ENCODE assay signal across 11 cellular contexts in genomic region chr3:73547427-73548036, GRCh38.
DNase-seq lines count a peak whose midpoint lies in the region; ATAC-seq and TF ChIP-seq lines count a peak whose summit lies in the region.
"Had no signal": no experiment of that assay in that cellular context is flagged by ENCODE, and none has a peak within 500 bp of the region (broad histone marks: within the 10 kb centered on the region; RNA-seq: fewer than 3 reads in every experiment).

No MANE protein-coding gene starts in this region.

- TF ChIP-seq EP300 in SK-N-SH (IDR thresholded peaks at IDR 0.05; ENCODE audit: borderline replicate concordance in 1 of 2, low read depth in 1 of 2, low read length in 1 of 2): peak in 1 of 2 experiments; percentile 81; a peak in 2 of 4 replicates

- H3K4me3 ChIP-seq in SK-N-SH (ENCODE audit: low read depth in 2 of 2, low read length in 1 of 2): no peak overlapping the region
- H3K4me3 ChIP-seq in effector memory CD4-positive, alpha-beta T cell (ENCODE audit: insufficient read depth, low read depth, low read length, poor library complexity, severe bottlenecking): no peak overlapping the region

- no peaks in the 10 kb centered on the region for H4K20me1 ChIP-seq in SK-N-SH (ENCODE audit: insufficient read depth)

- DNase-seq in AG08395 (ENCODE audit: low spot score): peak; percentile 82
- DNase-seq in SK-N-SH: no peak
- peak; percentile 97 for DNase-seq in fibroblast of gingiva (ENCODE audit: low read depth)
- no peak for DNase-seq in osteocyte (ENCODE audit: extremely low spot score, unreplicated experiment)
- no peak for DNase-seq in NCI-H446 (lab: John Stamatoyannopoulos, UW)
- no peak for DNase-seq in effector memory CD4-positive, alpha-beta T cell
- DNase-seq: activated CD8-positive, alpha-beta memory T cell treated with anti-CD3 and anti-CD28 coated beads, Interleukin-2, amount 50 U/mL, for 48 hours; foreskin melanocyte had no signal

- H3K4me1 ChIP-seq in SK-N-SH (ENCODE audit: control insufficient read depth in 1 of 2, insufficient read depth in 2 of 2, low read depth in 1 of 2, low read length in 1 of 2): peaks cover 20 to 39% of the 10 kb centered on the region in 2 experiments
- H3K4me1 ChIP-seq in effector memory CD4-positive, alpha-beta T cell (ENCODE audit: control insufficient read depth, insufficient read depth, low read length, poor library complexity, severe bottlenecking): no peaks in the 10 kb centered on the region

- H3K9me3 ChIP-seq in SK-N-SH: no peaks in the 10 kb centered on the region
- H3K9me3 ChIP-seq in effector memory CD4-positive, alpha-beta T cell (ENCODE audit: control insufficient read depth, low read length): no peaks in the 10 kb centered on the region

- H3F3A ChIP-seq in SK-N-SH (replicated peaks; ENCODE audit: insufficient read depth): peaks cover 41% of the 10 kb centered on the region

- H3K4me2 ChIP-seq in SK-N-SH: peak overlapping the region; percentile 82

- H3K4me3 Mint-ChIP-seq in osteocyte (ENCODE audit: unreplicated experiment): no peak overlapping the region
- H3K4me3 Mint-ChIP-seq: neural crest cell had no signal

- no peak for TF ChIP-seq RAD21 in SK-N-SH (IDR thresholded peaks at IDR 0.05; ENCODE audit: low read length)

- no peaks in the 10 kb centered on the region for H3K27me3 ChIP-seq in SK-N-SH (ENCODE audit: insufficient read depth)
- H3K27me3 ChIP-seq in effector memory CD4-positive, alpha-beta T cell (replicated peaks; ENCODE audit: control insufficient read depth, insufficient read depth, low read length, poor library complexity, severe bottlenecking): no peaks in the 10 kb centered on the region

- WGBS in SK-N-SH (ENCODE audit: low lambda C conversion rate): 55% methylated on average over 6 of the region's 6 CpGs

- TF ChIP-seq CTCF in SK-N-SH (IDR thresholded peaks at IDR 0.05) (no peak), osteocyte (IDR thresholded peaks at IDR 0.05) (no peak)

- H3K9ac ChIP-seq in SK-N-SH: peak overlapping the region; percentile 57

- H3K36me3 Mint-ChIP-seq in osteocyte (ENCODE audit: unreplicated experiment): peaks cover 8% of the 10 kb centered on the region

- POLR2A ChIA-PET in SK-N-SH (lab: Yijun Ruan, JAX): no interaction called here

- H3K27me3 Mint-ChIP-seq in osteocyte (ENCODE audit: unreplicated experiment): no peaks in the 10 kb centered on the region

- peak overlapping the region; percentile 71; the same call in 1 of the 2 replicates for H2AFZ ChIP-seq in SK-N-SH (ENCODE audit: low read depth)

- H3K36me3 ChIP-seq in SK-N-SH (replicated peaks in 1 of 2; ENCODE audit: control insufficient read depth in 1 of 2, insufficient read depth in 2 of 2, low read length in 1 of 2): peaks cover 0 to 10% of the 10 kb centered on the region in 2 experiments
- H3K36me3 ChIP-seq in effector memory CD4-positive, alpha-beta T cell (ENCODE audit: control insufficient read depth, insufficient read depth, low read length): no peaks in the 10 kb centered on the region

- no peak for ATAC-seq in GM18858 (IDR thresholded peaks at IDR 0.05; ENCODE audit: unreplicated experiment)
- ATAC-seq in HG03280 (IDR thresholded peaks at IDR 0.05; ENCODE audit: unreplicated experiment): no peak

- peak overlapping the region; percentile 71 for H3K27ac Mint-ChIP-seq in osteocyte (ENCODE audit: unreplicated experiment)

- peak overlapping the region; percentile 88 to 95 for H3K27ac ChIP-seq in SK-N-SH (ENCODE audit: low read depth in 2 of 2, low read length in 1 of 2)
- H3K27ac ChIP-seq in effector memory CD4-positive, alpha-beta T cell (ENCODE audit: insufficient read depth, low read length, poor library complexity, severe bottlenecking): no peak overlapping the region

- CTCF ChIA-PET in SK-N-SH (lab: Yijun Ruan, JAX): interaction anchor here (0.6 to 2.1 kb wide), 6 partner anchors 39 to 1645 kb away, joined by 3 to 6 read pairs (median 4); no protein-coding TSS in a partner anchor

- no peaks in the 10 kb centered on the region for H3K9me2 ChIP-seq in SK-N-SH

- H3K79me2 ChIP-seq in SK-N-SH (ENCODE audit: insufficient read depth): peaks cover 74% of the 10 kb centered on the region

- H3K4me1 Mint-ChIP-seq in osteocyte (ENCODE audit: unreplicated experiment): peaks cover 47% of the 10 kb centered on the region

- H3K9me3 Mint-ChIP-seq in osteocyte (ENCODE audit: unreplicated experiment): peaks cover 4% of the 10 kb centered on the region
- H3K9me3 Mint-ChIP-seq: neural crest cell had no signal

TF ChIP-seq in SK-N-SH, 30 proteins besides CTCF, POLR2A, EP300 and RAD21:
- TF ChIP-seq CHD2 (IDR thresholded peaks at IDR 0.05; ENCODE audit: low read length, partially characterized antibody) (peak; percentile 10), SIN3A (IDR thresholded peaks at IDR 0.05; ENCODE audit: borderline replicate concordance, low read depth, low read length) (no peak), RFX5 (IDR thresholded peaks at IDR 0.05; ENCODE audit: low read length) (no peak), ELF1 (IDR thresholded peaks at IDR 0.05) (peak; percentile 86), SMC3 (IDR thresholded peaks at IDR 0.05; ENCODE audit: low read depth, low read length) (no peak), TCF12 (IDR thresholded peaks at IDR 0.05) (peak; percentile 95), MAX (IDR thresholded peaks at IDR 0.05; ENCODE audit: low read depth) (peak; percentile 33; the same call in 1 of the 2 replicates), JUND (IDR thresholded peaks at IDR 0.05) (peak; percentile 46; the same call in 1 of the 2 replicates), NFIC (IDR thresholded peaks at IDR 0.05; ENCODE audit: borderline replicate concordance) (peak; percentile 77), MEF2A (IDR thresholded peaks at IDR 0.05; ENCODE audit: borderline replicate concordance, low read depth) (peak; percentile 18; the same call in 1 of the 2 replicates), TAF1 (IDR thresholded peaks at IDR 0.05; ENCODE audit: borderline replicate concordance, low read depth, low read length) (no peak), FOXJ3 (CRISPR knock-in tag; IDR thresholded peaks at IDR 0.05) (no peak), PBX3 (IDR thresholded peaks at IDR 0.05) (peak; percentile 50), FOSL2 (IDR thresholded peaks at IDR 0.05; ENCODE audit: borderline replicate concordance, low read depth) (peak; percentile 69), NRF1 (IDR thresholded peaks at IDR 0.05; ENCODE audit: low read depth, low read length) (no peak), FOXM1 (IDR thresholded peaks at IDR 0.05; ENCODE audit: low read depth) (peak; percentile 76), RXRA (IDR thresholded peaks at IDR 0.05; ENCODE audit: borderline replicate concordance, low read depth) (peak; percentile 47; the same call in 1 of the 2 replicates), TEAD4 (IDR thresholded peaks at IDR 0.05; ENCODE audit: borderline replicate concordance, insufficient read depth) (0 out of 2 replicates have a peak, but pooled peaks have one; percentile 36)

Comparison
In these comparisons a context has a peak if more than half of its experiments do, and no peak if none do; other contexts are left out.
1. DNase-seq: peak in AG08395 (single experiment) and fibroblast of gingiva (single experiment); none in SK-N-SH (single experiment), osteocyte (single experiment), NCI-H446 (0 of 2) and effector memory CD4-positive, alpha-beta T cell (0 of 3).